In genomic region chr2:97363159-97363558, GRCh38 we compare ENCODE assay signal across 4 cellular contexts.
DNase-seq lines count a peak whose midpoint lies in the region; ATAC-seq, FAIRE-seq and TF ChIP-seq lines count a peak whose summit lies in the region.
"Not testable (repeated sequence)": the region's sequence is repeated elsewhere in the genome, so short reads cannot be mapped to it uniquely, and the experiment has no call there.

No MANE protein-coding gene starts in this region.

- dilution Hi-C loops in endothelial cell of umbilical vein (cut with MboI; ENCODE audit: extremely low pct_ligation_motif_present, low sequenced_read_pairs), result not testable (repeated sequence)

- H3K9me1 ChIP-seq in endothelial cell of umbilical vein (replicated peaks; ENCODE audit: control insufficient read depth, extremely low read depth, insufficient read depth, low read length), result not testable (repeated sequence)

- peak; percentile 65 for ATAC-seq in activated T-helper 17 cell treated with anti-CD3 and anti-CD28 coated beads, Interleukin-2, amount 50 U/mL, for 72 hours (replicated peaks)
- peak; percentile 68 for ATAC-seq in stimulated activated effector memory CD8-positive, alpha-beta T cell treated with anti-CD3 and anti-CD28 coated beads, Interleukin-12 subunit alpha, Interleukin-12 subunit beta, amount 100 ng/mL, for 72 hours

- POLR2A ChIA-PET in endothelial cell of umbilical vein (lab: Charles Lee), result not testable (repeated sequence)

- FAIRE-seq in D721Med (lab: Jason Lieb, UNC) (peak; percentile 35), endothelial cell of umbilical vein (lab: Jason Lieb, UNC) (peak; percentile 68)

- H3K27ac ChIP-seq in endothelial cell of umbilical vein (ENCODE audit: insufficient read depth, low read depth, low read length), result not testable (repeated sequence)

- H2AFZ ChIP-seq in endothelial cell of umbilical vein (ENCODE audit: low read depth, low read length), result not testable (repeated sequence)

- CTCF ChIA-PET in endothelial cell of umbilical vein (lab: Charles Lee), result not testable (repeated sequence)

- not testable (repeated sequence) for H3K36me3 Mint-ChIP-seq in activated T-helper 17 cell treated with anti-CD3 and anti-CD28 coated beads, Interleukin-2, amount 50 U/mL, for 72 hours (ENCODE audit: low read depth); stimulated activated effector memory CD8-positive, alpha-beta T cell treated with anti-CD3 and anti-CD28 coated beads, Interleukin-12 subunit alpha, Interleukin-12 subunit beta, amount 100 ng/mL, for 72 hours

- H3K9me3 ChIP-seq in endothelial cell of umbilical vein (replicated peaks; ENCODE audit: control insufficient read depth, insufficient read depth, low read length), result not testable (repeated sequence)

- not testable (repeated sequence) for H4K20me1 ChIP-seq in endothelial cell of umbilical vein (replicated peaks; ENCODE audit: control insufficient read depth, extremely low read depth, insufficient read depth, low read length)

- not testable (repeated sequence) for BruUV-seq in endothelial cell of umbilical vein (replicated peaks; lab: Mats Ljungman, UMichigan)

- H3K4me1 ChIP-seq in endothelial cell of umbilical vein (ENCODE audit: control insufficient read depth, extremely low read depth, insufficient read depth, low read length), result not testable (repeated sequence)

- DNase-seq in D721Med (ENCODE audit: insufficient read length, low spot score); endothelial cell of umbilical vein (ENCODE audit: low read depth, low spot score); stimulated activated effector memory CD8-positive, alpha-beta T cell treated with anti-CD3 and anti-CD28 coated beads, Interleukin-12 subunit alpha, Interleukin-12 subunit beta, amount 100 ng/mL, for 72 hours (ENCODE audit: low spot score in 2 of 2): not testable (repeated sequence)

- H3K27ac Mint-ChIP-seq in activated T-helper 17 cell treated with anti-CD3 and anti-CD28 coated beads, Interleukin-2, amount 50 U/mL, for 72 hours; stimulated activated effector memory CD8-positive, alpha-beta T cell treated with anti-CD3 and anti-CD28 coated beads, Interleukin-12 subunit alpha, Interleukin-12 subunit beta, amount 100 ng/mL, for 72 hours: not testable (repeated sequence)

- intact Hi-C loops in endothelial cell of umbilical vein (cut with micrococcal nuclease), result not testable (repeated sequence)

- H3K4me2 ChIP-seq in endothelial cell of umbilical vein (ENCODE audit: insufficient read depth, low read length), result not testable (repeated sequence)

- H3K9ac ChIP-seq in endothelial cell of umbilical vein (replicated peaks; ENCODE audit: extremely low read depth, insufficient read depth, low read length), result not testable (repeated sequence)

- not testable (repeated sequence) for H3K9me3 Mint-ChIP-seq in activated T-helper 17 cell treated with anti-CD3 and anti-CD28 coated beads, Interleukin-2, amount 50 U/mL, for 72 hours; stimulated activated effector memory CD8-positive, alpha-beta T cell treated with anti-CD3 and anti-CD28 coated beads, Interleukin-12 subunit alpha, Interleukin-12 subunit beta, amount 100 ng/mL, for 72 hours

- H3K27me3 Mint-ChIP-seq in activated T-helper 17 cell treated with anti-CD3 and anti-CD28 coated beads, Interleukin-2, amount 50 U/mL, for 72 hours, result not testable (repeated sequence)

- TF ChIP-seq CTCF in D721Med (IDR thresholded peaks at IDR 0.05; ENCODE audit: insufficient read depth, missing control alignments); endothelial cell of umbilical vein (IDR thresholded peaks at IDR 0.05; ENCODE audit: extremely low read depth in 1 of 2, insufficient read depth in 1 of 2, low read depth in 1 of 2, low read length in 2 of 2): not testable (repeated sequence)

- not testable (repeated sequence) for H3K4me3 ChIP-seq in endothelial cell of umbilical vein (replicated peaks in 1 of 3; ENCODE audit: insufficient read depth in 1 of 3, low read depth in 1 of 3, low read length in 3 of 3)

- TF ChIP-seq POLR2A in endothelial cell of umbilical vein (IDR thresholded peaks at IDR 0.05; ENCODE audit: low read depth, low read length), result not testable (repeated sequence)

- H3K4me1 Mint-ChIP-seq in activated T-helper 17 cell treated with anti-CD3 and anti-CD28 coated beads, Interleukin-2, amount 50 U/mL, for 72 hours; stimulated activated effector memory CD8-positive, alpha-beta T cell treated with anti-CD3 and anti-CD28 coated beads, Interleukin-12 subunit alpha, Interleukin-12 subunit beta, amount 100 ng/mL, for 72 hours: not testable (repeated sequence)

- not testable (repeated sequence) for H3K79me2 ChIP-seq in endothelial cell of umbilical vein (ENCODE audit: control insufficient read depth, insufficient read depth, low read length)

- not testable (repeated sequence) for H3K4me3 Mint-ChIP-seq in activated T-helper 17 cell treated with anti-CD3 and anti-CD28 coated beads, Interleukin-2, amount 50 U/mL, for 72 hours; stimulated activated effector memory CD8-positive, alpha-beta T cell treated with anti-CD3 and anti-CD28 coated beads, Interleukin-12 subunit alpha, Interleukin-12 subunit beta, amount 100 ng/mL, for 72 hours

- H3K36me3 ChIP-seq in endothelial cell of umbilical vein (ENCODE audit: control insufficient read depth in 2 of 2, extremely low read depth in 1 of 2, insufficient read depth in 2 of 2, low read length in 2 of 2), result not testable (repeated sequence)

- H3K27me3 ChIP-seq in endothelial cell of umbilical vein (ENCODE audit: control insufficient read depth in 2 of 2, insufficient read depth in 2 of 2, low read length in 2 of 2), result peaks cover 9 to 18% of the 10 kb centered on the region in 2 experiments
